10 cellular contexts compared by ENCODE assay signal in the genomic region with DNA sequence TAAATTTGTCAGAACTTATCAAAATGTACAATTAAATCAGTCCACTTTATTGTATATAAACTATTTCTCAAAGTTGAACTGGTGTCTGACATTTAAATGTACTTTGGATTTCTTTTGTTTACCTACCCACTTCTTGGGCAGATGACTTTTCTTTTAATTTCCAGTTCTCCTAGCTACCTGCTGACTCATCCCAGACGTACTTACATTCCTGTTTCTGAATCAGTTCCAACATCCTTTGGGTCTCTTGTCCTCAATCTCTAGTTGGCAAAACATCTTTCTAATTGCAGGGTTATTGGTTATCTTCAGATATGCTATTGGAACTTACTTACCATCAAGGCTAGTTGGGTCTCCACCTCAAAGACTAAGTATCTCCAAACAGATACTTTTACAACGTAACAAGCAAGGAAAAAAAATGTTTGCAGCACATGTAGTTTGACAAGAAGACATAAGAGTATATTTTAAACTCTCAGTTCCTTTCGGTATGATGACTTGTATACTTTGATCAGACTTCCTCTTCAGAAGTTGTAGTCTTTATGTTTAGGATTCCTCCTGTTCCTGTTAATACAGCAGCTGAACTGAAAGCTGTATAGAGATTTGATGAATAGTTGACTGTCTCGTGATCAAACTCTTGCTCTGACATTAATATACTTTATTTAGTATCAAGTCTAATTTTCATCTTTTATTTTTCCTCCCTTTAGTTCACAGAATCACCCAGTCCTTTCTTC. TPM values are rescaled to one million over a fixed set of nuclear protein-coding genes. Genes with fewer than 3 reads are reported as not detected.
A peak's percentile ranks its signal among the peaks of the same experiment; 100 is the strongest.
DNase-seq lines count a peak whose midpoint lies in the region; ATAC-seq and TF ChIP-seq lines count a peak whose summit lies in the region.
"Had no signal": no experiment of that assay in that cellular context is flagged by ENCODE, and none has a peak within 500 bp of the region (broad histone marks: within the 10 kb centered on the region; RNA-seq: fewer than 3 reads in every experiment).

No MANE protein-coding gene starts in this region.

- intact Hi-C loops in Caco-2 (cut with micrococcal nuclease; ENCODE audit: unreplicated experiment): no loop called here

- peak overlapping the region; percentile 89 for H3K27ac Mint-ChIP-seq in Caco-2 (ENCODE audit: unreplicated experiment)
- peak overlapping the region; percentile 37 to 98 (median 79) for H3K27ac Mint-ChIP-seq in IgD-negative memory B cell
- H3K27ac Mint-ChIP-seq in naive thymus-derived CD8-positive, alpha-beta T cell: peak overlapping the region; percentile 74 to 96 (median 86)

- H3K27me3 ChIP-seq in Caco-2 (replicated peaks; ENCODE audit: control insufficient read depth, insufficient read depth, low read length): no peaks in the 10 kb centered on the region

- H3K36me3 Mint-ChIP-seq in Caco-2 (ENCODE audit: insufficient read depth, unreplicated experiment) (no peaks in the 10 kb centered on the region), IgD-negative memory B cell (peaks cover 2% of the 10 kb centered on the region)
- peaks cover 0 to 16% (median 5%) of the 10 kb centered on the region in 3 donors for H3K36me3 Mint-ChIP-seq in naive thymus-derived CD8-positive, alpha-beta T cell

- POLR2A ChIA-PET in Caco-2 (lab: Charles Lee): interaction anchor here (0.5 to 1.0 kb wide), 4 partner anchors 37 to 296 kb away, joined by 3 to 18 read pairs (median 12); partner anchors contain the start of gene FIBP
- POLR2A ChIA-PET in naive thymus-derived CD8-positive, alpha-beta T cell (lab: Charles Lee): interaction anchor here (1.1 to 2.4 kb wide), 6 partner anchors 10 to 43 kb away, joined by 5 to 11 read pairs (median 8); partner anchors contain the start of gene PACS1
- POLR2A ChIA-PET in HEK293T (lab: Yijun Ruan, JAX): no interaction called here

- no peak for TF ChIP-seq CTCF in Caco-2 (IDR thresholded peaks at IDR 0.05; ENCODE audit: insufficient read depth in 1 of 2, low read depth in 1 of 2, low read length in 1 of 2, severe bottlenecking in 1 of 2, unreplicated experiment in 1 of 2)
- TF ChIP-seq CTCF in astrocyte of the cerebellum (IDR thresholded peaks at IDR 0.05; ENCODE audit: low read depth, low read length, missing control alignments): no peak

- no peaks in the 10 kb centered on the region; the same call in 1 of the 2 replicates for H3K36me3 ChIP-seq in Caco-2 (ENCODE audit: control insufficient read depth, insufficient read depth, low read length)

- in situ Hi-C loops in astrocyte of the cerebellum (cut with HindIII; ENCODE audit: low sequenced_read_pairs): no loop called here

- DNase-seq in Caco-2: peak in 1 of 2 experiments; percentile 33
- DNase-seq in astrocyte of the cerebellum (ENCODE audit: low read depth): peak; percentile 49
- peak in 3 of 10 donors; percentile 19 to 25 (median 25) for DNase-seq in naive thymus-derived CD8-positive, alpha-beta T cell
- DNase-seq in HEK293T (ENCODE audit: extremely low spot score): no peak
- no peak for DNase-seq in COLO668 (lab: John Stamatoyannopoulos, UW; ENCODE audit: unreplicated experiment)
- DNase-seq: GOT3, hypothalamus had no signal

- CTCF ChIA-PET in Caco-2 (lab: Charles Lee) (interaction anchor here (0.6 kb wide), 1 partner anchor 109 kb away, joined by 14 read pairs; no protein-coding TSS in a partner anchor), HEK293T (lab: Yijun Ruan, JAX) (interaction anchor here (0.6 to 1.1 kb wide), 2 partner anchors 45 to 1425 kb away, joined by 3 to 5 read pairs; no protein-coding TSS in a partner anchor)

- H3K27me3 Mint-ChIP-seq in Caco-2 (ENCODE audit: insufficient read depth, unreplicated experiment) (no peaks in the 10 kb centered on the region), IgD-negative memory B cell (no peaks in the 10 kb centered on the region)
- no peaks in the 10 kb centered on the region for H3K27me3 Mint-ChIP-seq in naive thymus-derived CD8-positive, alpha-beta T cell

- H3K9me3 Mint-ChIP-seq in Caco-2 (ENCODE audit: unreplicated experiment) (no peaks in the 10 kb centered on the region), IgD-negative memory B cell (no peaks in the 10 kb centered on the region)
- no peaks in the 10 kb centered on the region for H3K9me3 Mint-ChIP-seq in naive thymus-derived CD8-positive, alpha-beta T cell

- BruUV-seq in Caco-2 (replicated peaks; lab: Mats Ljungman, UMichigan): no TSS peak

- H3K9me3 ChIP-seq in Caco-2: no peaks in the 10 kb centered on the region

- peaks cover 71% of the 10 kb centered on the region for H3K4me1 ChIP-seq in Caco-2

- H3K4me3 ChIP-seq in Caco-2 (ENCODE audit: low read depth, low read length) (no peak overlapping the region), astrocyte of the cerebellum (ENCODE audit: low read depth, low read length) (no peak overlapping the region)

- H3K4me3 Mint-ChIP-seq in Caco-2 (ENCODE audit: unreplicated experiment) (peak overlapping the region; percentile 39), IgD-negative memory B cell (peak overlapping the region; percentile 47 to 92 (median 72))
- H3K4me3 Mint-ChIP-seq in naive thymus-derived CD8-positive, alpha-beta T cell: peak overlapping the region; percentile 29 to 84 (median 76)

- H3K4me1 Mint-ChIP-seq in Caco-2 (ENCODE audit: low read depth, unreplicated experiment) (peaks cover 46% of the 10 kb centered on the region), IgD-negative memory B cell (peaks cover 56 to 74% (median 69%) of the 10 kb centered on the region in 3 donors)
- peaks cover 55 to 99% (median 96%) of the 10 kb centered on the region in 4 donors for H3K4me1 Mint-ChIP-seq in naive thymus-derived CD8-positive, alpha-beta T cell

- peak; percentile 27 to 32 for ATAC-seq in naive thymus-derived CD8-positive, alpha-beta T cell
- no peak for ATAC-seq in HG03354 (IDR thresholded peaks at IDR 0.05; ENCODE audit: poor library complexity, severe bottlenecking, unreplicated experiment)
- ATAC-seq in HG03460 (IDR thresholded peaks at IDR 0.05; ENCODE audit: unreplicated experiment): no peak

TF ChIP-seq in HEK293T, 16 proteins besides CTCF, POLR2A, EP300 and RAD21:
- TF ChIP-seq NFRKB (IDR thresholded peaks at IDR 0.05) (no peak), SUZ12 (IDR thresholded peaks at IDR 0.05) (no peak), PKNOX1 (IDR thresholded peaks at IDR 0.05) (no peak), TARDBP (IDR thresholded peaks at IDR 0.05) (no peak), ELF4 (IDR thresholded peaks at IDR 0.05) (no peak), BHLHE40 (IDR thresholded peaks at IDR 0.05; ENCODE audit: borderline replicate concordance) (no peak), HDGF (IDR thresholded peaks at IDR 0.05; ENCODE audit: borderline replicate concordance) (no peak), ZNF384 (IDR thresholded peaks at IDR 0.05) (no peak), FOXK2 (IDR thresholded peaks at IDR 0.05) (no peak), SP1 (IDR thresholded peaks at IDR 0.05) (no peak), FOXA1 (IDR thresholded peaks at IDR 0.05) (no peak), LEF1 (IDR thresholded peaks at IDR 0.05; ENCODE audit: borderline replicate concordance) (no peak), FOXM1 (IDR thresholded peaks at IDR 0.05; ENCODE audit: borderline replicate concordance) (no peak), CTBP1 (IDR thresholded peaks at IDR 0.05; ENCODE audit: borderline replicate concordance) (no peak)

RNA-seq across cellular contexts. Expression of gene PACS1, which starts 43.2 kb away (rescaled TPM):
- total RNA-seq in Caco-2 (2022): 82.2 and 95.2 TPM in 2 replicates
- polyA plus RNA-seq in IgD-negative memory B cell: 72.9 TPM
- total RNA-seq in naive thymus-derived CD8-positive, alpha-beta T cell: 100 to 1,000 TPM; 312 to 317 TPM
- 10 to 100 TPM; 35.9 to 98.8 (median 49.9) TPM for polyA plus RNA-seq in naive thymus-derived CD8-positive, alpha-beta T cell

Comparison
In these comparisons a context has a peak if more than half of its experiments do, and no peak if none do; other contexts are left out.
1. ATAC-seq: peak in naive thymus-derived CD8-positive, alpha-beta T cell (2 of 2); none in HG03354 (single experiment) and HG03460 (single experiment).
2. Peak in every context shown above with its lines, with median percentiles within 50 percentile points of each other: H3K27ac Mint-ChIP-seq and H3K4me3 Mint-ChIP-seq.